8 cellular contexts compared by ENCODE assay signal in genomic region chr15:56733131-56734012, GRCh38. TPM values are rescaled to one million over a fixed set of nuclear protein-coding genes. Genes with fewer than 3 reads are reported as not detected.
DNase-seq lines count a peak whose midpoint lies in the region; ATAC-seq and TF ChIP-seq lines count a peak whose summit lies in the region.

Gene ZNF280D (minus strand): TSS chr15:56733509. CDS start chr15:56707109, 26,400 bp downstream.

- no peaks in the 10 kb centered on the region for H4K20me1 ChIP-seq in hepatocyte (ENCODE audit: insufficient read depth, poor library complexity, severe bottlenecking)

- no peak within 1 kb of the TSS for H3K4me2 ChIP-seq in hepatocyte

- no peaks in the 10 kb centered on the region for H3K79me2 ChIP-seq in hepatocyte

- H3K27me3 ChIP-seq in hepatocyte: no peaks in the 10 kb centered on the region

- no peak for TF ChIP-seq CTCF in astrocyte of the cerebellum (IDR thresholded peaks at IDR 0.05; ENCODE audit: low read depth, low read length, missing control alignments)
- no peak for TF ChIP-seq CTCF in hepatocyte (IDR thresholded peaks at IDR 0.05; ENCODE audit: poor library complexity)

- intact Hi-C loops in sciatic nerve (cut with DNase I): no loop called here

- no peak within 1 kb of the TSS for H3K27ac ChIP-seq in hepatocyte

- 99% methylated on average over 57 of the region's 101 CpGs for WGBS in hepatocyte (ENCODE audit: low lambda C conversion rate, missing lambda C conversion rate)

- H3K4me3 ChIP-seq in astrocyte of the cerebellum (ENCODE audit: low read depth, low read length) (peak within 1 kb of the TSS; percentile 57), hepatocyte (no peak within 1 kb of the TSS)

- peak; percentile 51 to 56 for DNase-seq in NCI-H187 (lab: John Stamatoyannopoulos, UW)
- peak; percentile 63 for DNase-seq in T1000 (lab: John Stamatoyannopoulos, UW)
- peak; percentile 60 for DNase-seq in astrocyte of the cerebellum (ENCODE audit: low read depth)
- DNase-seq in hippocampal formation (lab: John Stamatoyannopoulos, UW): peak; percentile 82 to 85
- DNase-seq in sciatic nerve (ENCODE audit: low spot score): peak; percentile 94
- DNase-seq in hepatocyte (ENCODE audit: low spot score): no peak

- H3K36me3 ChIP-seq in hepatocyte (replicated peaks; ENCODE audit: insufficient read depth, low read depth): no peaks in the 10 kb centered on the region

- no peaks in the 10 kb centered on the region for H3K9me3 ChIP-seq in hepatocyte (ENCODE audit: low read depth)

- H3K4me1 ChIP-seq in hepatocyte (ENCODE audit: insufficient read depth): peaks cover 7% of the 10 kb centered on the region

- in situ Hi-C loops in astrocyte of the cerebellum (cut with HindIII; ENCODE audit: low sequenced_read_pairs): no loop called here

- ATAC-seq in GM18498 (IDR thresholded peaks at IDR 0.05; ENCODE audit: unreplicated experiment) (peak; percentile 86), HG02884 (IDR thresholded peaks at IDR 0.05; ENCODE audit: unreplicated experiment) (peak; percentile 73), sciatic nerve (peak; percentile 98)

- no peak within 1 kb of the TSS for H2AFZ ChIP-seq in hepatocyte

- no peaks in the 10 kb centered on the region for H3K9me2 ChIP-seq in hepatocyte (replicated peaks; ENCODE audit: insufficient read depth)

RNA-seq across cellular contexts. Expression of gene ZNF280D, which starts in this region (rescaled TPM):
- 96.6 TPM for total RNA-seq in sciatic nerve
- total RNA-seq in hepatocyte: 0.87 and 1.7 TPM in 2 replicates
- 0.54 TPM in 1 of 2 replicates, not detected in the other for polyA plus RNA-seq in hepatocyte

Comparison
In these comparisons a context has a peak if more than half of its experiments do, and no peak if none do; other contexts are left out.
1. RNA of gene ZNF280D (total RNA-seq): 96.6 TPM in sciatic nerve (single experiment); 0.87 to 1.7 TPM in hepatocyte; every median in the first group is over 10 times any median in the second.
2. Peak in every context shown above with its lines, with median percentiles within 50 percentile points of each other: ATAC-seq.